ENCODE assay signal across 8 cellular contexts in the genomic region with DNA sequence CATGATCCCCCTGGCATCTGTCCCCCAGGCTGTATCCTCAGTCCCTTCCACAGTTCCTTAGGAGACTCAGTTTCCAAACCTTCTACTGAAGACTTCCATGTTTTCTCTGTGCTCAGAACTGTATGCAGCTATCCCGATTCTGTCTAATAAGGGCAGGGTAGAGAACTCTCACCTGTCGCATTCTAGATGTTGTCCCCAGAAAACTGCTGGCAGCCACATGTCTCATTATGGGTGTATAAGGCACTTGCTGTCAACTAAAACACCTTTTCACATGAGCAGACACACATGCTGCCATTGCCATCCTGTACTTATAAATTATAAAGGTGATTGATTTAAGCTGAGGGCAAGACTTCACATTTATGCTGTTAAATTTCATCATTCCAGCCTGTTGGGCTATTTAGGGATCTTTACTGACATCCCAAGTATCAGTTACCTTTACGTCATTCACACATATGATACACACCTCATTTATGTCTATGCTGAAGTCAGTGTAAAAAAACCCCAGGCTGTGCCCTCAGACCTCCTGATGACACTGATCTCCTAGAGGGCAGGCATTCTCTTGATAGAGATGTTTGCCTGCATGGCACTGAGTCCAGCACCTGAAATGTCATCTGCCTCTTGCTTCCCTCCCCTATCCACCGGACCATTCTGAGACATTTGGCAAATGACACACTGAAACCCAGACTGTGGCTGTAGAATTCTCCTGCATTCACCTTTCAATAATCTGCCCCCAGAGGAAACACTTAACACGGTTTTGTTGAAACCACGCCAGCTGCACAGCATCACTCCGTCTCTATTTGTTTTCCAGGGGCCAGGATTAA. TPM values are rescaled to one million over a fixed set of nuclear protein-coding genes. Genes with fewer than 3 reads are reported as not detected.
A peak's percentile ranks its signal among the peaks of the same experiment; 100 is the strongest.
DNase-seq lines count a peak whose midpoint lies in the region; ATAC-seq, FAIRE-seq and TF ChIP-seq lines count a peak whose summit lies in the region.

No MANE protein-coding gene starts in this region.

- peaks cover 54% of the 10 kb centered on the region for H3K4me1 Mint-ChIP-seq in activated T-helper 2 cell treated with anti-CD3 and anti-CD28 coated beads, Interferon-gamma antibody, Interleukin-2, Interleukin-4, amounts not matched to agents 10 μg/mL and 5 μg/mL and 100 μg/mL, durations not matched to agents 14 hours and 24 hours and 36 hours (ENCODE audit: low read depth)
- peaks cover 91% of the 10 kb centered on the region for H3K4me1 Mint-ChIP-seq in osteocyte (ENCODE audit: unreplicated experiment)

- peak overlapping the region; percentile 11 for H3K4me3 Mint-ChIP-seq in activated T-helper 2 cell treated with anti-CD3 and anti-CD28 coated beads, Interferon-gamma antibody, Interleukin-2, Interleukin-4, amounts not matched to agents 10 μg/mL and 5 μg/mL and 100 μg/mL, durations not matched to agents 14 hours and 24 hours and 36 hours (ENCODE audit: low read depth)
- H3K4me3 Mint-ChIP-seq in osteocyte (ENCODE audit: unreplicated experiment), result no peak overlapping the region

- intact Hi-C loops in activated T-helper 2 cell treated with anti-CD3 and anti-CD28 coated beads, Interferon-gamma antibody, Interleukin-2, Interleukin-4, amounts not matched to agents 10 μg/mL and 5 μg/mL and 100 μg/mL, durations not matched to agents 14 hours and 24 hours and 36 hours (cut with micrococcal nuclease), result loop anchor here (2.0 kb wide), 3 partner anchors 37 to 167 kb away; a partner anchor contains a TSS

- peak; percentile 37 for ATAC-seq in HG03097 (IDR thresholded peaks at IDR 0.05; ENCODE audit: low FRiP score, unreplicated experiment)
- ATAC-seq in GM18873 (IDR thresholded peaks at IDR 0.05; ENCODE audit: low FRiP score, unreplicated experiment), result no peak
- ATAC-seq in HG03354 (IDR thresholded peaks at IDR 0.05; ENCODE audit: poor library complexity, severe bottlenecking, unreplicated experiment), result no peak

- peak; percentile 76 for FAIRE-seq in GM18507 (lab: Jason Lieb, UNC)

- H3K27ac Mint-ChIP-seq in activated T-helper 2 cell treated with anti-CD3 and anti-CD28 coated beads, Interferon-gamma antibody, Interleukin-2, Interleukin-4, amounts not matched to agents 10 μg/mL and 5 μg/mL and 100 μg/mL, durations not matched to agents 14 hours and 24 hours and 36 hours, result peak overlapping the region; percentile 87
- H3K27ac Mint-ChIP-seq in osteocyte (ENCODE audit: unreplicated experiment), result peak overlapping the region; percentile 96

- DNase-seq in GM18507 (ENCODE audit: extremely low spot score, insufficient read length, low read depth) (no peak), osteocyte (ENCODE audit: extremely low spot score, unreplicated experiment) (no peak), middle frontal gyrus (ENCODE audit: extremely low spot score, low spot score) (no peak), NCI-H524 treated with DMSO at 0.1 percent for 48 hours (lab: John Stamatoyannopoulos, UW) (no peak)
- no peak for DNase-seq in activated T-helper 2 cell treated with anti-CD3 and anti-CD28 coated beads, Interferon-gamma antibody, Interleukin-2, Interleukin-4, amounts not matched to agents 10 μg/mL and 5 μg/mL and 100 μg/mL, durations not matched to agents 14 hours and 24 hours and 36 hours (ENCODE audit: low spot score)

- H3K36me3 Mint-ChIP-seq in activated T-helper 2 cell treated with anti-CD3 and anti-CD28 coated beads, Interferon-gamma antibody, Interleukin-2, Interleukin-4, amounts not matched to agents 10 μg/mL and 5 μg/mL and 100 μg/mL, durations not matched to agents 14 hours and 24 hours and 36 hours (ENCODE audit: low read depth), result peaks cover 7% of the 10 kb centered on the region
- H3K36me3 Mint-ChIP-seq in osteocyte (ENCODE audit: unreplicated experiment), result peaks cover 6% of the 10 kb centered on the region

- H3K27me3 Mint-ChIP-seq in activated T-helper 2 cell treated with anti-CD3 and anti-CD28 coated beads, Interferon-gamma antibody, Interleukin-2, Interleukin-4, amounts not matched to agents 10 μg/mL and 5 μg/mL and 100 μg/mL, durations not matched to agents 14 hours and 24 hours and 36 hours (ENCODE audit: low read depth), result no peaks in the 10 kb centered on the region
- no peaks in the 10 kb centered on the region for H3K27me3 Mint-ChIP-seq in osteocyte (ENCODE audit: unreplicated experiment)

- TF ChIP-seq CTCF in osteocyte (IDR thresholded peaks at IDR 0.05), result no peak

- no peaks in the 10 kb centered on the region for H3K9me3 Mint-ChIP-seq in activated T-helper 2 cell treated with anti-CD3 and anti-CD28 coated beads, Interferon-gamma antibody, Interleukin-2, Interleukin-4, amounts not matched to agents 10 μg/mL and 5 μg/mL and 100 μg/mL, durations not matched to agents 14 hours and 24 hours and 36 hours
- no peaks in the 10 kb centered on the region for H3K9me3 Mint-ChIP-seq in osteocyte (ENCODE audit: unreplicated experiment)

RNA-seq across cellular contexts. Expression of a gene that starts 35.8 kb away (rescaled TPM):
- 3.9 and 4.8 TPM in 2 replicates for total RNA-seq in activated T-helper 2 cell treated with anti-CD3 and anti-CD28 coated beads, Interferon-gamma antibody, Interleukin-2, Interleukin-4, amounts not matched to agents 10 μg/mL and 5 μg/mL and 100 μg/mL, durations not matched to agents 14 hours and 24 hours and 36 hours
- 28.0 and 28.9 TPM in 2 replicates for total RNA-seq in osteocyte

RNA-seq across cellular contexts. Expression of a gene that starts 36.0 kb away (rescaled TPM):
- 22.8 TPM in 2 replicates for total RNA-seq in activated T-helper 2 cell treated with anti-CD3 and anti-CD28 coated beads, Interferon-gamma antibody, Interleukin-2, Interleukin-4, amounts not matched to agents 10 μg/mL and 5 μg/mL and 100 μg/mL, durations not matched to agents 14 hours and 24 hours and 36 hours
- total RNA-seq in osteocyte, result 23.7 and 24.7 TPM in 2 replicates
